In genomic region chr17:28599311-28600184, GRCh38 we compare ENCODE assay signal across 8 cellular contexts. TPM values are rescaled to one million over a fixed set of nuclear protein-coding genes. Genes with fewer than 3 reads are reported as not detected.
A peak's percentile ranks its signal among the peaks of the same experiment; 100 is the strongest.
DNase-seq lines count a peak whose midpoint lies in the region; ATAC-seq and TF ChIP-seq lines count a peak whose summit lies in the region.

No MANE protein-coding gene starts in this region.

- H3K27me3 ChIP-seq in HUES48 (ENCODE audit: control insufficient read depth, insufficient read depth, low read length) (no peaks in the 10 kb centered on the region), suprapubic skin (no peaks in the 10 kb centered on the region)

- H3K4me1 ChIP-seq in HUES48 (ENCODE audit: control insufficient read depth, insufficient read depth, low read length): peaks cover 12% of the 10 kb centered on the region; the same call in 1 of the 2 replicates
- H3K4me1 ChIP-seq in suprapubic skin: peaks cover 23% of the 10 kb centered on the region

- TF ChIP-seq CTCF in foreskin fibroblast (IDR thresholded peaks at IDR 0.05; ENCODE audit: low read depth, low read length) (no peak), suprapubic skin (IDR thresholded peaks at IDR 0.05) (no peak)

- DNase-seq in DMS153 (lab: John Stamatoyannopoulos, UW) (peak; percentile 65), foreskin fibroblast (peak; percentile 91 to 95), non-pigmented ciliary epithelial cell (ENCODE audit: low read depth) (peak; percentile 72), suprapubic skin (ENCODE audit: low spot score in 2 of 2) (peak in 1 of 2 donors; percentile 80)
- peak; percentile 45 for DNase-seq in activated T-helper 9 cell treated with anti-CD3 and anti-CD28 coated beads, Interleukin-2, amount 50 U/mL, for 16 hours (ENCODE audit: low read depth)

- TF ChIP-seq POLR2A in suprapubic skin (IDR thresholded peaks at IDR 0.05): no peak

- H3K4me3 ChIP-seq in HUES48 (ENCODE audit: low read depth, low read length) (peak overlapping the region; percentile 93), foreskin fibroblast (ENCODE audit: low read depth in 1 of 2, low read length in 2 of 2) (peak overlapping the region; percentile 88 to 94), suprapubic skin (peak overlapping the region; percentile 64)

- 4% methylated on average over 29 of the region's 40 CpGs for WGBS in suprapubic skin

- H3K9me3 ChIP-seq in HUES48 (ENCODE audit: control insufficient read depth, insufficient read depth, low read length): no peaks in the 10 kb centered on the region
- no peaks in the 10 kb centered on the region for H3K9me3 ChIP-seq in suprapubic skin

- H3K36me3 ChIP-seq in HUES48 (ENCODE audit: control insufficient read depth, insufficient read depth, low read length) (peaks cover 19% of the 10 kb centered on the region), suprapubic skin (peaks cover 4% of the 10 kb centered on the region)

- ATAC-seq in GM21515 (IDR thresholded peaks at IDR 0.05; ENCODE audit: unreplicated experiment): peak; percentile 44

- no peak for TF ChIP-seq EP300 in suprapubic skin (IDR thresholded peaks at IDR 0.05)

- peak overlapping the region; percentile 27; the same call in 1 of the 2 replicates for H3K9ac ChIP-seq in HUES48 (ENCODE audit: low read depth, low read length)

- peak overlapping the region; percentile 92 for H3K27ac ChIP-seq in HUES48 (ENCODE audit: low read depth, low read length)
- H3K27ac ChIP-seq in suprapubic skin: peak overlapping the region; percentile 95

TF ChIP-seq in PFSK-1, 5 proteins besides CTCF, POLR2A, EP300 and RAD21:
- TF ChIP-seq REST (IDR thresholded peaks at IDR 0.05; ENCODE audit: insufficient read depth in 1 of 2, low read depth in 2 of 2, low read length in 2 of 2) (no peak; a peak in 1 of 4 replicates), SIN3A (IDR thresholded peaks at IDR 0.05; ENCODE audit: borderline replicate concordance, insufficient read depth, low read length) (peak; percentile 87; the same call in 1 of the 2 replicates)

RNA-seq across cellular contexts. Expression of gene SPAG5, which starts 0.7 kb away (rescaled TPM):
- polyA plus RNA-seq in PFSK-1 (2012; ENCODE audit: insufficient read length, low read depth): 62.6 TPM
- total RNA-seq in suprapubic skin: 10 to 100 TPM in 1 of 4 donors, 1 to 10 TPM in 3; 5.7 to 13.5 (median 7.0) TPM

RNA-seq across cellular contexts. Expression of gene RSKR, which starts 14.4 kb away (rescaled TPM):
- polyA plus RNA-seq in PFSK-1 (2012; ENCODE audit: insufficient read length, low read depth): 9.6 TPM
- total RNA-seq in suprapubic skin: 10 to 100 TPM in 3 of 4 donors, 1 to 10 TPM in 1; 3.5 to 43.7 (median 15.2) TPM

RNA-seq across cellular contexts. Expression of gene ALDOC, which starts 22.9 kb away (rescaled TPM):
- polyA plus RNA-seq in PFSK-1 (2012; ENCODE audit: insufficient read length, low read depth): 19.1 TPM
- 100 to 1,000 TPM in 1 of 4 donors, 10 to 100 TPM in 3; 33.0 to 103 (median 62.6) TPM for total RNA-seq in suprapubic skin

RNA-seq across cellular contexts. Expression of gene PIGS, which starts 28.2 kb away (rescaled TPM):
- polyA plus RNA-seq in PFSK-1 (2012; ENCODE audit: insufficient read length, low read depth): 40.3 TPM
- 10 to 100 TPM; 38.1 to 76.4 (median 59.2) TPM for total RNA-seq in suprapubic skin

RNA-seq across cellular contexts. Expression of gene BLTP2, which starts 45.4 kb away (rescaled TPM):
- polyA plus RNA-seq in PFSK-1 (2012; ENCODE audit: insufficient read length, low read depth): 72.6 TPM
- 100 to 1,000 TPM in 3 of 4 donors, 10 to 100 TPM in 1; 82.7 to 139 (median 125) TPM for total RNA-seq in suprapubic skin
